Comparison of ENCODE assay signal across 20 cellular contexts in the genomic region with DNA sequence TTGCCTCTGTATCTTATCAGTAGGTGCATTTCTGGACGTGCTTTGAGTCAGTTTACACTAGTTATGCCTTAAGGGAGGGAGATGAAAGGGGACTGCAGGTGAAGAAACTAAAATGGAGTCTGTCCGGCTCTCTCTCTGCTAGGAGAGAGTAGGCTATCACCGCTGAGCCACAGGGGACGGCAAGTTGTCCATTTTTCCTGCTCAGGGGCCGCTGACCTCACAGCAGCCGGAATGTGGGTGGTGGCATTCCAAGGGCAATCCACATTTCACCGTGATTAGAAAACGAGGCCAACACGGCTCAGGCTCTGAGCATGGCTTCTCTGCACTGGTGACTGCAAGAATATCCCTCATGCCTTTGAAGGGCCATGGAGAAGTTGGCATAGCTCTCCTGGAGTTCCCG. TPM values are rescaled to one million over a fixed set of nuclear protein-coding genes. Genes with fewer than 3 reads are reported as not detected.
A peak's percentile ranks its signal among the peaks of the same experiment; 100 is the strongest.
DNase-seq lines count a peak whose midpoint lies in the region; ATAC-seq, FAIRE-seq and TF ChIP-seq lines count a peak whose summit lies in the region.
"Had no signal": no experiment of that assay in that cellular context is flagged by ENCODE, and none has a peak within 500 bp of the region (broad histone marks: within the 10 kb centered on the region; RNA-seq: fewer than 3 reads in every experiment).

No MANE protein-coding gene starts in this region.

- H3K4me3 ChIP-seq in right atrium auricular region (no peak overlapping the region), left lung (no peak overlapping the region), upper lobe of right lung (no peak overlapping the region)
- H3K4me3 ChIP-seq: SJCRH30 had no signal

- TF ChIP-seq CTCF in right atrium auricular region (IDR thresholded peaks at IDR 0.05), result no peak
- no peak for TF ChIP-seq CTCF in left lung (IDR thresholded peaks at IDR 0.05)
- TF ChIP-seq CTCF in upper lobe of right lung (IDR thresholded peaks at IDR 0.05), result no peak

- H3K9me3 ChIP-seq in right atrium auricular region, result no peaks in the 10 kb centered on the region
- no peaks in the 10 kb centered on the region for H3K9me3 ChIP-seq in left lung
- no peaks in the 10 kb centered on the region for H3K9me3 ChIP-seq in upper lobe of right lung
- H3K9me3 ChIP-seq: neutrophil, SJCRH30 had no signal

- intact Hi-C loops in left ventricle myocardium superior (cut with micrococcal nuclease), result loop anchor here (10.0 kb wide), 1 partner anchor 90 kb away; no protein-coding TSS in a partner anchor
- intact Hi-C loops in left lung (cut with DNase I), result no loop called here
- intact Hi-C loops in upper lobe of right lung (cut with DNase I), result no loop called here

- H3K27me3 ChIP-seq in right atrium auricular region, result no peaks in the 10 kb centered on the region
- peaks cover 0 to 11% of the 10 kb centered on the region in 2 donors for H3K27me3 ChIP-seq in left lung
- no peaks in the 10 kb centered on the region for H3K27me3 ChIP-seq in upper lobe of right lung
- H3K27me3 ChIP-seq: neutrophil, SJCRH30 had no signal

- H3K4me1 ChIP-seq in right atrium auricular region (no peaks in the 10 kb centered on the region), left lung (peaks cover 5 to 18% of the 10 kb centered on the region in 2 donors), upper lobe of right lung (peaks cover 5% of the 10 kb centered on the region)

- FAIRE-seq in GM12892 (lab: Jason Lieb, UNC), result no peak
- FAIRE-seq: A204.1 had no signal

- ATAC-seq in left ventricle myocardium superior, result peak; percentile 45
- ATAC-seq in left lung, result peak; percentile 53
- peak; percentile 68 for ATAC-seq in upper lobe of right lung
- no peak for ATAC-seq in GM19035 (IDR thresholded peaks at IDR 0.05; ENCODE audit: unreplicated experiment)
- ATAC-seq: stimulated activated naive B cell treated with anti-CD40 and anti-IgM and Interleukin-4, amounts not matched to agents 10 μg/mL and 1 μg/mL and 100 μg/mL, for 72 hours had no signal

- no peaks in the 10 kb centered on the region for H3K36me3 ChIP-seq in right atrium auricular region
- H3K36me3 ChIP-seq in left lung, result no peaks in the 10 kb centered on the region
- no peaks in the 10 kb centered on the region for H3K36me3 ChIP-seq in upper lobe of right lung
- H3K36me3 ChIP-seq: neutrophil, SJCRH30 had no signal

- no peak for TF ChIP-seq POLR2A in GM12892 (IDR thresholded peaks at IDR 0.05; ENCODE audit: low read depth, low read length)

- DNase-seq in left ventricle myocardium superior (no peak), right atrium auricular region (ENCODE audit: low spot score) (no peak), astrocyte of the hippocampus (ENCODE audit: low read depth, low spot score) (peak; percentile 75), left lung (no peak), upper lobe of right lung (no peak), GM12892 (ENCODE audit: insufficient read length) (no peak)
- DNase-seq in activated CD4-positive, alpha-beta T cell treated with anti-CD3 and anti-CD28 coated beads, Interleukin-2, amount 50 U/mL, for 4 hours, result no peak
- DNase-seq: activated CD4-positive, alpha-beta T cell treated with anti-CD3 and anti-CD28 coated beads for 48 hours; activated T-cell treated with anti-CD3 and anti-CD28 coated beads for 4 hours; central memory CD4-positive, alpha-beta T cell; foreskin melanocyte; GDM1; KBM-7; NCI-H1092 treated with DMSO at 0.1 percent for 48 hours; stimulated activated naive B cell treated with anti-CD40 and anti-IgM and Interleukin-4, amounts not matched to agents 10 μg/mL and 1 μg/mL and 100 μg/mL, for 72 hours; T-helper 9 cell had no signal

- no peak overlapping the region for H3K27ac ChIP-seq in right atrium auricular region
- H3K27ac ChIP-seq in left lung, result no peak overlapping the region
- H3K27ac ChIP-seq in upper lobe of right lung, result no peak overlapping the region
- H3K27ac ChIP-seq: neutrophil, SJCRH30 had no signal

RNA-seq across cellular contexts. Expression of a gene that starts 19.0 kb away (rescaled TPM):
- total RNA-seq in left ventricle myocardium superior (11.6 TPM), right atrium auricular region (10 to 100 TPM; 11.8 to 12.6 TPM), left lung (10 to 100 TPM; 31.3 to 32.8 TPM), upper lobe of right lung (38.8 TPM)
- polyA plus RNA-seq in GM12892 (2012; ENCODE audit: missing spikeins), result 29.3 TPM
